11 cellular contexts compared by ENCODE assay signal in the genomic region with DNA sequence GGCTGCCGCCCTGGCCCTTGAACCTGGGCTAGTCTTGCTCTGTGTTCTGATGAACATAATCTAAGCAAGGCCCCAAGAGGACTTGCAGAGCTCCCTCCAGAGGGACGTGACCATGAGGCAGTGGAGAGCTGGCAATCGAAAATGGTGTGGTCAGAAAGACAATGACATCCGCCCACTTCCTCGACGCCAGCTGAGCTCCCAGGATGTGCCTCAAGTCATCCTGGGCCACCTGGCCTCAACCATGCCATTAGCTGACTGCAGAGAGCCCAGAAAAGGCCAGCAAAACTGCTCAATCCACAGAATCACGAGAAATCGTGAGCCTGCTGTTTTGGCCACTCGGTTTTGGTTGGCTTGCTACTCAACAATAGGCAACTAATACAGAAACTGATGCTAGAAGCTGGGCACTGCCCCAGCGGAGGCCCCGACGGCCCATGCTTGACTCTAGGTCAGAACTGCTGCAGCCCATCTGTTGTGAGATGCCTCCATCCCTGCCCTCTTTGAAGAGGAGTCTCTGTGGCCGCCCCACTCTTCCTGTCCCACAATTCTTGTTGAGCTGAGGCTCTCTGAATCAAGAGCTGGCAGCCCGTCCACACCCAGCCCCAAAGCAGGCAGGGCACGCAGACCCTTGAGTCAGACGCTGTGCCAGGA. TPM values are rescaled to one million over a fixed set of nuclear protein-coding genes. Genes with fewer than 3 reads are reported as not detected.
DNase-seq lines count a peak whose midpoint lies in the region; ATAC-seq and TF ChIP-seq lines count a peak whose summit lies in the region.
"Had no signal": no experiment of that assay in that cellular context is flagged by ENCODE, and none has a peak within 500 bp of the region (broad histone marks: within the 10 kb centered on the region; RNA-seq: fewer than 3 reads in every experiment).

No MANE protein-coding gene starts in this region.

- H3K9ac ChIP-seq in KMS-11 (peak overlapping the region; percentile 69; the same call in 1 of the 2 replicates), trophoblast cell (ENCODE audit: low read length) (no peak overlapping the region)
- H3K9ac ChIP-seq: parathyroid adenoma had no signal

- H3K4me1 Mint-ChIP-seq in activated CD4-positive, alpha-beta T cell treated with anti-CD3 and anti-CD28 coated beads for 36 hours: peaks cover 96% of the 10 kb centered on the region

- POLR2A ChIA-PET in activated CD4-positive, alpha-beta T cell treated with anti-CD3 and anti-CD28 coated beads for 36 hours (lab: Charles Lee): no interaction called here

- peak overlapping the region; percentile 73 for H3K27ac Mint-ChIP-seq in activated CD4-positive, alpha-beta T cell treated with anti-CD3 and anti-CD28 coated beads for 36 hours

- no peak overlapping the region for H2BK120ac ChIP-seq in trophoblast cell (ENCODE audit: insufficient read depth, low read length, poor library complexity)

- H3K27me3 Mint-ChIP-seq in activated CD4-positive, alpha-beta T cell treated with anti-CD3 and anti-CD28 coated beads for 36 hours: no peaks in the 10 kb centered on the region

- no peak overlapping the region for H4K12ac ChIP-seq in trophoblast cell (ENCODE audit: low read depth, low read length)

- no peak overlapping the region for H3K4me3 Mint-ChIP-seq in activated CD4-positive, alpha-beta T cell treated with anti-CD3 and anti-CD28 coated beads for 36 hours

- H3K4me3 ChIP-seq in KMS-11 (IDR thresholded peaks at IDR 0.05; ENCODE audit: insufficient read depth, low read depth, low read length) (no peak overlapping the region), trophoblast cell (ENCODE audit: low read depth, low read length) (no peak overlapping the region)

- H2BK5ac ChIP-seq in trophoblast cell (ENCODE audit: low read depth, low read length, poor library complexity): no peak overlapping the region

- H4K91ac ChIP-seq in trophoblast cell (ENCODE audit: low read depth, low read length): no peak overlapping the region

- H3K4me1 ChIP-seq in KMS-11 (ENCODE audit: low read depth, poor library complexity, severe bottlenecking): peaks cover 47% of the 10 kb centered on the region
- peaks cover 5 to 7% of the 10 kb centered on the region in 2 experiments for H3K4me1 ChIP-seq in trophoblast cell (ENCODE audit: control insufficient read depth in 1 of 2, insufficient read depth in 2 of 2, low read length in 2 of 2)
- H3K4me1 ChIP-seq: parathyroid adenoma had no signal

- no peak overlapping the region for H2AFZ ChIP-seq in KMS-11 (ENCODE audit: low read depth)
- no peak overlapping the region for H2AFZ ChIP-seq in trophoblast cell (ENCODE audit: insufficient read depth, low read length, poor library complexity)
- H2AFZ ChIP-seq: parathyroid adenoma had no signal

- H3K9me3 Mint-ChIP-seq in activated CD4-positive, alpha-beta T cell treated with anti-CD3 and anti-CD28 coated beads for 36 hours (ENCODE audit: low read depth): no peaks in the 10 kb centered on the region

- no peak overlapping the region for H2BK12ac ChIP-seq in trophoblast cell (ENCODE audit: low read length)

- no peak overlapping the region for H2AK5ac ChIP-seq in trophoblast cell (ENCODE audit: low read length)

- peaks cover 13% of the 10 kb centered on the region for H3K36me3 Mint-ChIP-seq in activated CD4-positive, alpha-beta T cell treated with anti-CD3 and anti-CD28 coated beads for 36 hours (ENCODE audit: low read depth)

- peak overlapping the region; percentile 16 for H3K4ac ChIP-seq in trophoblast cell (ENCODE audit: low read depth, low read length)

- peak; percentile 60 for DNase-seq in activated CD4-positive, alpha-beta T cell treated with anti-CD3 and anti-CD28 coated beads for 36 hours
- DNase-seq in activated CD4-positive, alpha-beta T cell treated with anti-CD3 and anti-CD28 coated beads, Interleukin-2, amount 50 U/mL, for 1 hour: no peak
- DNase-seq in trophoblast cell (no peak), NCI-H2171 treated with DMSO at 0.1 percent for 48 hours (lab: John Stamatoyannopoulos, UW) (no peak), 8988T (no peak), globus pallidus (ENCODE audit: low spot score) (no peak)
- DNase-seq: NCI-H82 had no signal

- H3K23ac ChIP-seq in trophoblast cell (ENCODE audit: low read length): no peak overlapping the region

- CTCF ChIA-PET in activated CD4-positive, alpha-beta T cell treated with anti-CD3 and anti-CD28 coated beads for 36 hours (lab: Charles Lee): interaction anchor here (0.6 to 1.9 kb wide), 2 partner anchors 47 to 130 kb away, joined by 3 to 7 read pairs; no protein-coding TSS in a partner anchor

- H3K4me2 ChIP-seq in KMS-11 (peak overlapping the region; percentile 51), trophoblast cell (ENCODE audit: low read length) (no peak overlapping the region)

- no peak overlapping the region for H4K8ac ChIP-seq in trophoblast cell (ENCODE audit: low read depth, low read length)

- H3K14ac ChIP-seq in trophoblast cell (ENCODE audit: low read length): no peak overlapping the region

- ATAC-seq in activated CD4-positive, alpha-beta T cell treated with anti-CD3 and anti-CD28 coated beads for 36 hours: peak; percentile 51
- peak; percentile 58 for ATAC-seq in GM21737 (IDR thresholded peaks at IDR 0.05; ENCODE audit: unreplicated experiment)

- H3K27me3 ChIP-seq in KMS-11 (ENCODE audit: insufficient read depth, low read depth): no peaks in the 10 kb centered on the region
- no peaks in the 10 kb centered on the region for H3K27me3 ChIP-seq in trophoblast cell (ENCODE audit: insufficient read depth, low read length)

- no CpG with 5 or more reads among the region's 16 CpGs for WGBS in trophoblast cell (ENCODE audit: extremely low coverage, insufficient coverage, insufficient read length)

- H3K9me3 ChIP-seq in trophoblast cell (ENCODE audit: insufficient read depth, low read depth, low read length): no peaks in the 10 kb centered on the region

- no peaks in the 10 kb centered on the region for H4K20me1 ChIP-seq in KMS-11 (ENCODE audit: insufficient read depth)

- H3K18ac ChIP-seq in trophoblast cell (ENCODE audit: low read length): no peak overlapping the region

- H3K79me2 ChIP-seq in KMS-11 (ENCODE audit: insufficient read depth, low read depth): peaks cover 77% of the 10 kb centered on the region
- H3K79me2 ChIP-seq in trophoblast cell (ENCODE audit: control insufficient read depth, insufficient read depth, low read length, poor library complexity): peaks cover 13% of the 10 kb centered on the region

- intact Hi-C loops in activated CD4-positive, alpha-beta T cell treated with anti-CD3 and anti-CD28 coated beads for 36 hours (cut with DNase I, micrococcal nuclease): no loop called here

- H3K27ac ChIP-seq in KMS-11 (peak overlapping the region; percentile 99), trophoblast cell (ENCODE audit: low read depth, low read length) (no peak overlapping the region)
- H3K27ac ChIP-seq: 22Rv1, parathyroid adenoma had no signal

- no peaks in the 10 kb centered on the region for H3K79me1 ChIP-seq in trophoblast cell (ENCODE audit: low read length)

- no peak for TF ChIP-seq CTCF in KMS-11 (conservative IDR thresholded peaks at IDR 0.05; ENCODE audit: low read depth, low read length)

- H3K36me3 ChIP-seq in KMS-11 (ENCODE audit: insufficient read depth) (no peaks in the 10 kb centered on the region), trophoblast cell (ENCODE audit: control insufficient read depth in 1 of 2, insufficient read depth in 2 of 2, low read length in 2 of 2) (peaks cover 0 to 2% of the 10 kb centered on the region in 2 experiments)

RNA-seq across cellular contexts. Expression of gene STK24, which starts 53.3 kb away (rescaled TPM):
- total RNA-seq in activated CD4-positive, alpha-beta T cell treated with anti-CD3 and anti-CD28 coated beads for 36 hours: 100 to 1,000 TPM; 146 to 173 TPM
- 105 and 107 TPM in 2 replicates for polyA plus RNA-seq in trophoblast cell (2013)
